ENCODE assay signal across 16 cellular contexts in the genomic region with DNA sequence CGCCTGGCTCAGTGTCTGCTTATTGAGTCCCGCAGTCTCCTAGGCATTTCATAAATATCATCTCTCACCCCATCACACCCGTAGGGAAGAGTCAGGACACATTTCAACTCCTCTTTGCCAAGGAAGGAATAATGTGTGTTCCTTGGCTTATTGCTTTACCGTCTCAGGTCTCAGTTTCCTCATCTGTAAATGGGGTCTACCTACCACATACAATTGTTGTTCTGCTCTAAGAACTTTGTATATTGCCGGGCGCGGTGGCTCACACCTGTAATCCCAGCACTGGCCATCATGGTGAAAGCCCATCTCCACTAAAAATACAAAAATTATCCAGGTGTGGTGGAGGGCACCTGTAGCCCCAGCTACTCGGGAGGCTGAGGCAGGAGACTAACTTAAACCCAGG. TPM values are rescaled to one million over a fixed set of nuclear protein-coding genes. Genes with fewer than 3 reads are reported as not detected.
DNase-seq lines count a peak whose midpoint lies in the region; ATAC-seq and TF ChIP-seq lines count a peak whose summit lies in the region.
"Had no signal": no experiment of that assay in that cellular context is flagged by ENCODE, and none has a peak within 500 bp of the region (broad histone marks: within the 10 kb centered on the region; RNA-seq: fewer than 3 reads in every experiment).

No MANE protein-coding gene starts in this region.

- H3K27me3 ChIP-seq in WERI-Rb-1 (ENCODE audit: insufficient read depth, low read depth, severe bottlenecking) (no peaks in the 10 kb centered on the region), liver (ENCODE audit: control insufficient read depth in 4 of 4, insufficient read depth in 4 of 4, low read length in 3 of 4) (no peaks in the 10 kb centered on the region), subcutaneous abdominal adipose tissue (ENCODE audit: control insufficient read depth in 5 of 5, insufficient read depth in 4 of 5, low read length in 5 of 5) (no peaks in the 10 kb centered on the region)
- H3K27me3 ChIP-seq: BE2C had no signal

- TF ChIP-seq CTCF in C4-2B (conservative IDR thresholded peaks at IDR 0.05) (no peak), WERI-Rb-1 (IDR thresholded peaks at IDR 0.05; ENCODE audit: low read depth, low read length) (no peak), liver (IDR thresholded peaks at IDR 0.05; ENCODE audit: low read depth, low read length, missing input control) (no peak)

- no peak for ATAC-seq in stimulated activated effector memory CD8-positive, alpha-beta T cell treated with anti-CD3 and anti-CD28 coated beads, Interleukin-12 subunit alpha, Interleukin-12 subunit beta, amount 100 ng/mL, for 72 hours
- no peak for ATAC-seq in HG03342 (IDR thresholded peaks at IDR 0.05; ENCODE audit: unreplicated experiment)
- ATAC-seq: CD8-positive, alpha-beta T cell had no signal

- no peaks in the 10 kb centered on the region for H3K4me1 Mint-ChIP-seq in stimulated activated effector memory CD8-positive, alpha-beta T cell treated with anti-CD3 and anti-CD28 coated beads, Interleukin-12 subunit alpha, Interleukin-12 subunit beta, amount 100 ng/mL, for 72 hours
- H3K4me1 Mint-ChIP-seq: CD14-positive monocyte, H9 had no signal

- no peak overlapping the region for H3K9ac ChIP-seq in liver (ENCODE audit: low read depth in 1 of 2, low read length in 2 of 2)
- H3K9ac ChIP-seq in subcutaneous abdominal adipose tissue (ENCODE audit: low read length in 5 of 5) = no peak overlapping the region

- H3K9me3 ChIP-seq in WERI-Rb-1 (ENCODE audit: severe bottlenecking) = no peaks in the 10 kb centered on the region
- no peaks in the 10 kb centered on the region for H3K9me3 ChIP-seq in liver (ENCODE audit: control insufficient read depth in 4 of 4, low read length in 3 of 4)
- H3K9me3 ChIP-seq in subcutaneous abdominal adipose tissue (ENCODE audit: control insufficient read depth in 5 of 5, low read length in 5 of 5) = no peaks in the 10 kb centered on the region
- H3K9me3 ChIP-seq: BE2C, Caco-2 had no signal

- H3K4me3 Mint-ChIP-seq in stimulated activated effector memory CD8-positive, alpha-beta T cell treated with anti-CD3 and anti-CD28 coated beads, Interleukin-12 subunit alpha, Interleukin-12 subunit beta, amount 100 ng/mL, for 72 hours = no peak overlapping the region
- H3K4me3 Mint-ChIP-seq: CD14-positive monocyte; CD8-positive, alpha-beta T cell; H9 had no signal

- H3K36me3 ChIP-seq in WERI-Rb-1 (peaks cover 2% of the 10 kb centered on the region; the same call in 1 of the 2 replicates), liver (ENCODE audit: control insufficient read depth in 4 of 4, insufficient read depth in 3 of 4, low read depth in 1 of 4, low read length in 3 of 4) (no peaks in the 10 kb centered on the region), subcutaneous abdominal adipose tissue (ENCODE audit: control insufficient read depth in 5 of 5, insufficient read depth in 5 of 5, low read length in 5 of 5) (no peaks in the 10 kb centered on the region)
- H3K36me3 ChIP-seq: BE2C had no signal

- H3K4me1 ChIP-seq in liver (ENCODE audit: control insufficient read depth in 4 of 4, insufficient read depth in 4 of 4, low read length in 3 of 4) (peaks cover 11 to 54% (median 34%) of the 10 kb centered on the region in 4 donors), subcutaneous abdominal adipose tissue (ENCODE audit: control insufficient read depth in 5 of 5, insufficient read depth in 5 of 5, low read length in 5 of 5) (peaks cover 2 to 56% (median 45%) of the 10 kb centered on the region in 5 donors)
- H3K4me1 ChIP-seq: BE2C had no signal

- WGBS in liver = 79% methylated on average over 8 of the region's 8 CpGs

- no peaks in the 10 kb centered on the region for H3K36me3 Mint-ChIP-seq in stimulated activated effector memory CD8-positive, alpha-beta T cell treated with anti-CD3 and anti-CD28 coated beads, Interleukin-12 subunit alpha, Interleukin-12 subunit beta, amount 100 ng/mL, for 72 hours
- H3K36me3 Mint-ChIP-seq: CD8-positive, alpha-beta T cell had no signal

- H3K27ac Mint-ChIP-seq in stimulated activated effector memory CD8-positive, alpha-beta T cell treated with anti-CD3 and anti-CD28 coated beads, Interleukin-12 subunit alpha, Interleukin-12 subunit beta, amount 100 ng/mL, for 72 hours = no peak overlapping the region
- H3K27ac Mint-ChIP-seq: CD8-positive, alpha-beta T cell; H9 had no signal

- DNase-seq in WERI-Rb-1 (no peak), SW 1271 (lab: John Stamatoyannopoulos, UW) (no peak)
- no peak for DNase-seq in stimulated activated effector memory CD8-positive, alpha-beta T cell treated with anti-CD3 and anti-CD28 coated beads, Interleukin-12 subunit alpha, Interleukin-12 subunit beta, amount 100 ng/mL, for 72 hours (ENCODE audit: low spot score in 2 of 2)
- DNase-seq: BE2C; CD8-positive, alpha-beta T cell; DND-41; GF-D8; GOT3; H9 had no signal

- H3K4me3 ChIP-seq in WERI-Rb-1 (ENCODE audit: low read depth, low read length) (no peak overlapping the region), liver (ENCODE audit: low read depth in 1 of 3, low read length in 3 of 3) (no peak overlapping the region), subcutaneous abdominal adipose tissue (ENCODE audit: low read depth in 1 of 5, low read length in 5 of 5) (no peak overlapping the region)

- no peaks in the 10 kb centered on the region for H3K9me3 Mint-ChIP-seq in stimulated activated effector memory CD8-positive, alpha-beta T cell treated with anti-CD3 and anti-CD28 coated beads, Interleukin-12 subunit alpha, Interleukin-12 subunit beta, amount 100 ng/mL, for 72 hours
- H3K9me3 Mint-ChIP-seq: CD14-positive monocyte; CD8-positive, alpha-beta T cell; H9 had no signal

- no peak for TF ChIP-seq RAD21 in liver (IDR thresholded peaks at IDR 0.05)

- H3K27ac ChIP-seq in C4-2B = peak overlapping the region; percentile 75
- H3K27ac ChIP-seq in WERI-Rb-1 = peak overlapping the region; percentile 85
- peak overlapping the region; percentile 87 to 95 for H3K27ac ChIP-seq in liver (ENCODE audit: low read depth in 1 of 2, low read length in 2 of 2)
- H3K27ac ChIP-seq in subcutaneous abdominal adipose tissue (ENCODE audit: low read depth, low read length) = peak overlapping the region; percentile 89

TF ChIP-seq in liver, 16 proteins besides CTCF, POLR2A, EP300 and RAD21 (continues in another document):
- TF ChIP-seq, protein P1, sequence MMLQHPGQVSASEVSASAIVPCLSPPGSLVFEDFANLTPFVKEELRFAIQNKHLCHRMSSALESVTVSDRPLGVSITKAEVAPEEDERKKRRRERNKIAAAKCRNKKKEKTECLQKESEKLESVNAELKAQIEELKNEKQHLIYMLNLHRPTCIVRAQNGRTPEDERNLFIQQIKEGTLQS (IDR thresholded peaks at IDR 0.05) = no peak
- no peak for TF ChIP-seq HNF4G (IDR thresholded peaks at IDR 0.05)
- no peak for TF ChIP-seq JUND (IDR thresholded peaks at IDR 0.05)
- no peak for TF ChIP-seq FOXA2 (IDR thresholded peaks at IDR 0.05)
- TF ChIP-seq FOXA1 (IDR thresholded peaks at IDR 0.05) = no peak
- TF ChIP-seq, protein P2, sequence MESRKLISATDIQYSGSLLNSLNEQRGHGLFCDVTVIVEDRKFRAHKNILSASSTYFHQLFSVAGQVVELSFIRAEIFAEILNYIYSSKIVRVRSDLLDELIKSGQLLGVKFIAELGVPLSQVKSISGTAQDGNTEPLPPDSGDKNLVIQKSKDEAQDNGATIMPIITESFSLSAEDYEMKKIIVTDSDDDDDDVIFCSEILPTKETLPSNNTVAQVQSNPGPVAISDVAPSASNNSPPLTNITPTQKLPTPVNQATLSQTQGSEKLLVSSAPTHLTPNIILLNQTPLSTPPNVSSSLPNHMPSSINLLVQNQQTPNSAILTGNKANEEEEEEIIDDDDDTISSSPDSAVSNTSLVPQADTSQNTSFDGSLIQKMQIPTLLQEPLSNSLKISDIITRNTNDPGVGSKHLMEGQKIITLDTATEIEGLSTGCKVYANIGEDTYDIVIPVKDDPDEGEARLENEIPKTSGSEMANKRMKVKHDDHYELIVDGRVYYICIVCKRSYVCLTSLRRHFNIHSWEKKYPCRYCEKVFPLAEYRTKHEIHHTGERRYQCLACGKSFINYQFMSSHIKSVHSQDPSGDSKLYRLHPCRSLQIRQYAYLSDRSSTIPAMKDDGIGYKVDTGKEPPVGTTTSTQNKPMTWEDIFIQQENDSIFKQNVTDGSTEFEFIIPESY (IDR thresholded peaks at IDR 0.05) = no peak
- no peak for TF ChIP-seq SP1 (IDR thresholded peaks at IDR 0.05)
- TF ChIP-seq, protein P3, sequence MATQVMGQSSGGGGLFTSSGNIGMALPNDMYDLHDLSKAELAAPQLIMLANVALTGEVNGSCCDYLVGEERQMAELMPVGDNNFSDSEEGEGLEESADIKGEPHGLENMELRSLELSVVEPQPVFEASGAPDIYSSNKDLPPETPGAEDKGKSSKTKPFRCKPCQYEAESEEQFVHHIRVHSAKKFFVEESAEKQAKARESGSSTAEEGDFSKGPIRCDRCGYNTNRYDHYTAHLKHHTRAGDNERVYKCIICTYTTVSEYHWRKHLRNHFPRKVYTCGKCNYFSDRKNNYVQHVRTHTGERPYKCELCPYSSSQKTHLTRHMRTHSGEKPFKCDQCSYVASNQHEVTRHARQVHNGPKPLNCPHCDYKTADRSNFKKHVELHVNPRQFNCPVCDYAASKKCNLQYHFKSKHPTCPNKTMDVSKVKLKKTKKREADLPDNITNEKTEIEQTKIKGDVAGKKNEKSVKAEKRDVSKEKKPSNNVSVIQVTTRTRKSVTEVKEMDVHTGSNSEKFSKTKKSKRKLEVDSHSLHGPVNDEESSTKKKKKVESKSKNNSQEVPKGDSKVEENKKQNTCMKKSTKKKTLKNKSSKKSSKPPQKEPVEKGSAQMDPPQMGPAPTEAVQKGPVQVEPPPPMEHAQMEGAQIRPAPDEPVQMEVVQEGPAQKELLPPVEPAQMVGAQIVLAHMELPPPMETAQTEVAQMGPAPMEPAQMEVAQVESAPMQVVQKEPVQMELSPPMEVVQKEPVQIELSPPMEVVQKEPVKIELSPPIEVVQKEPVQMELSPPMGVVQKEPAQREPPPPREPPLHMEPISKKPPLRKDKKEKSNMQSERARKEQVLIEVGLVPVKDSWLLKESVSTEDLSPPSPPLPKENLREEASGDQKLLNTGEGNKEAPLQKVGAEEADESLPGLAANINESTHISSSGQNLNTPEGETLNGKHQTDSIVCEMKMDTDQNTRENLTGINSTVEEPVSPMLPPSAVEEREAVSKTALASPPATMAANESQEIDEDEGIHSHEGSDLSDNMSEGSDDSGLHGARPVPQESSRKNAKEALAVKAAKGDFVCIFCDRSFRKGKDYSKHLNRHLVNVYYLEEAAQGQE (IDR thresholded peaks at IDR 0.05) = no peak
- no peak for TF ChIP-seq EGR1 (IDR thresholded peaks at IDR 0.05; ENCODE audit: low read depth in 2 of 2)
- no peak for TF ChIP-seq HNF4A (conservative IDR thresholded peaks at IDR 0.05)
- TF ChIP-seq GABPA (IDR thresholded peaks at IDR 0.05 in 1 of 2, conservative IDR thresholded peaks at IDR 0.05 in 1 of 2) = no peak
- no peak for TF ChIP-seq TAF1 (conservative IDR thresholded peaks at IDR 0.05)
- no peak for TF ChIP-seq NR2F2 (IDR thresholded peaks at IDR 0.05)

RNA-seq across cellular contexts. Expression of a gene that starts 3.1 kb away (rescaled TPM):
- total RNA-seq in liver = 10 to 100 TPM in 1 of 2 donors, not detected in 1; 30.9 TPM
- 10 to 100 TPM; 51.1 to 90.1 TPM for polyA plus RNA-seq in liver
- total RNA-seq: CD8-positive, alpha-beta T cell; H9; HT-29 had no signal
- polyA plus RNA-seq: CD14-positive monocyte had no signal

RNA-seq across cellular contexts. Expression of a gene that starts 19.1 kb away (rescaled TPM):
- 100 to 1,000 TPM in 1 of 2 donors, 10 to 100 TPM in 1; 86.9 to 142 TPM for total RNA-seq in liver
- 100 to 1,000 TPM; 256 to 783 TPM for polyA plus RNA-seq in liver

RNA-seq across cellular contexts. Expression of a gene that starts 37.5 kb away (rescaled TPM):
- 1 to 10 TPM in 1 of 2 donors, under 1 TPM in 1; 0.70 to 6.2 TPM for total RNA-seq in liver
- polyA plus RNA-seq in liver = 1 to 10 TPM; 7.2 to 7.3 TPM
